ENCODE assay signal across 17 cellular contexts in genomic region chr2:149899390-149899789, GRCh38.
A peak's percentile ranks its signal among the peaks of the same experiment; 100 is the strongest.
DNase-seq lines count a peak whose midpoint lies in the region; ATAC-seq, FAIRE-seq and TF ChIP-seq lines count a peak whose summit lies in the region.
"Had no signal": no experiment of that assay in that cellular context is flagged by ENCODE, and none has a peak within 500 bp of the region (broad histone marks: within the 10 kb centered on the region; RNA-seq: fewer than 3 reads in every experiment).

No MANE protein-coding gene starts in this region.

- peak; percentile 81 for FAIRE-seq in D721Med (lab: Jason Lieb, UNC)

- H3K4me1 ChIP-seq in KMS-11 (ENCODE audit: low read depth, poor library complexity, severe bottlenecking) (peaks cover 25% of the 10 kb centered on the region), neural progenitor cell (peaks cover 27% of the 10 kb centered on the region)

- H3K27me3 ChIP-seq in KMS-11 (ENCODE audit: insufficient read depth, low read depth): no peaks in the 10 kb centered on the region
- no peaks in the 10 kb centered on the region for H3K27me3 ChIP-seq in neural progenitor cell

- ATAC-seq in WTC11: peak; percentile 74
- ATAC-seq: HCT116 had no signal

- H3K36me3 ChIP-seq in KMS-11 (ENCODE audit: insufficient read depth) (no peaks in the 10 kb centered on the region), neural progenitor cell (no peaks in the 10 kb centered on the region)

- H3K4me3 ChIP-seq in KMS-11 (IDR thresholded peaks at IDR 0.05; ENCODE audit: insufficient read depth, low read depth, low read length) (no peak overlapping the region), neural progenitor cell (no peak overlapping the region)

- H3K36me3 Mint-ChIP-seq in WTC11 (no peaks in the 10 kb centered on the region), neural progenitor cell (no peaks in the 10 kb centered on the region)

- H3K27ac Mint-ChIP-seq in WTC11: no peak overlapping the region
- H3K27ac Mint-ChIP-seq in neural progenitor cell: no peak overlapping the region
- H3K27ac Mint-ChIP-seq: B cell; CD4-positive, alpha-beta T cell had no signal

- H3K27me3 Mint-ChIP-seq in WTC11 (ENCODE audit: low read depth) (no peaks in the 10 kb centered on the region), neural progenitor cell (ENCODE audit: insufficient read depth, low read depth) (peaks cover 8% of the 10 kb centered on the region)
- H3K27me3 Mint-ChIP-seq: B cell; CD4-positive, alpha-beta T cell had no signal

- H2AFZ ChIP-seq in KMS-11 (ENCODE audit: low read depth) (no peak overlapping the region), neural progenitor cell (replicated peaks) (no peak overlapping the region)

- peaks cover 19% of the 10 kb centered on the region for H3K4me1 Mint-ChIP-seq in WTC11
- H3K4me1 Mint-ChIP-seq in neural progenitor cell: peaks cover 16% of the 10 kb centered on the region
- H3K4me1 Mint-ChIP-seq: B cell had no signal

- TF ChIP-seq CTCF in D721Med (IDR thresholded peaks at IDR 0.05; ENCODE audit: insufficient read depth, missing control alignments): no peak
- TF ChIP-seq CTCF in KMS-11 (conservative IDR thresholded peaks at IDR 0.05; ENCODE audit: low read depth, low read length): no peak
- TF ChIP-seq CTCF in WTC11 (IDR thresholded peaks at IDR 0.05): no peak
- no peak for TF ChIP-seq CTCF in neural progenitor cell (IDR thresholded peaks at IDR 0.05)

- no peak overlapping the region for H3K27ac ChIP-seq in KMS-11
- H3K27ac ChIP-seq in neural progenitor cell: no peak overlapping the region

- peaks cover 4% of the 10 kb centered on the region; the same call in 1 of the 2 replicates for H3K9me3 Mint-ChIP-seq in WTC11
- H3K9me3 Mint-ChIP-seq in neural progenitor cell: peaks cover 10% of the 10 kb centered on the region
- H3K9me3 Mint-ChIP-seq: CD4-positive, alpha-beta T cell had no signal

- H3K9me3 ChIP-seq in neural progenitor cell (ENCODE audit: low read depth): no peaks in the 10 kb centered on the region

- H3K4me3 Mint-ChIP-seq in WTC11: no peak overlapping the region
- H3K4me3 Mint-ChIP-seq in neural progenitor cell: no peak overlapping the region
- H3K4me3 Mint-ChIP-seq: B cell; CD4-positive, alpha-beta T cell had no signal

- CTCF ChIA-PET in WTC11 (lab: Charles Lee): no interaction called here

- peak overlapping the region; percentile 6; the same call in 1 of the 2 replicates for H3K4me2 ChIP-seq in KMS-11
- peak overlapping the region; percentile 15 for H3K4me2 ChIP-seq in neural progenitor cell

- H3F3A ChIP-seq in neural progenitor cell (ENCODE audit: low read depth): no peaks in the 10 kb centered on the region

- H3K79me2 ChIP-seq in KMS-11 (ENCODE audit: insufficient read depth, low read depth) (no peaks in the 10 kb centered on the region), neural progenitor cell (ENCODE audit: low read depth) (no peaks in the 10 kb centered on the region)

- H3K9ac ChIP-seq in KMS-11 (no peak overlapping the region), neural progenitor cell (no peak overlapping the region)

- POLR2A ChIA-PET in WTC11 (lab: Charles Lee): no interaction called here

- no peaks in the 10 kb centered on the region for H4K20me1 ChIP-seq in KMS-11 (ENCODE audit: insufficient read depth)
- no peaks in the 10 kb centered on the region for H4K20me1 ChIP-seq in neural progenitor cell (ENCODE audit: low read depth)

- DNase-seq in D721Med (ENCODE audit: insufficient read length, low spot score): no peak
- DNase-seq in WTC11 (ENCODE audit: low spot score): no peak
- peak; percentile 69 for DNase-seq in neural progenitor cell (ENCODE audit: low spot score)
- no peak for DNase-seq in activated gamma-delta T cell treated with Interleukin-2 at 50 U/mL for 16 hours
- no peak for DNase-seq in NCI-H2107 treated with DMSO at 0.1 percent for 48 hours (lab: John Stamatoyannopoulos, UW; ENCODE audit: unreplicated experiment)
- no peak for DNase-seq in inferior parietal cortex (ENCODE audit: extremely low spot score)
- DNase-seq: C1 segment of cervical spinal cord; Calu3; CD4-positive, alpha-beta T cell; DMS153; GF-D8; GOT3; IMR-90; KG1 had no signal

TF ChIP-seq in WTC11, 78 proteins besides CTCF, POLR2A, EP300 and RAD21 (continues in another document):
- TF ChIP-seq ATF2 (CRISPR knock-in tag; IDR thresholded peaks at IDR 0.05; ENCODE audit: borderline replicate concordance, low read depth): no peak
- no peak for TF ChIP-seq NFYB (CRISPR knock-in tag; conservative IDR thresholded peaks at IDR 0.05; ENCODE audit: low read depth)
- TF ChIP-seq E2F4 (CRISPR knock-in tag; IDR thresholded peaks at IDR 0.05; ENCODE audit: borderline replicate concordance, low read depth): no peak
- no peak for TF ChIP-seq ARID4B (CRISPR knock-in tag; IDR thresholded peaks at IDR 0.05; ENCODE audit: borderline replicate concordance)
- no peak for TF ChIP-seq OVOL2 (CRISPR knock-in tag; IDR thresholded peaks at IDR 0.05; ENCODE audit: borderline replicate concordance)
- TF ChIP-seq ZNF423 (CRISPR knock-in tag; IDR thresholded peaks at IDR 0.05): no peak
- TF ChIP-seq NFATC4 (CRISPR knock-in tag; IDR thresholded peaks at IDR 0.05): no peak
- no peak for TF ChIP-seq TEAD1 (CRISPR knock-in tag; IDR thresholded peaks at IDR 0.05)
- no peak for TF ChIP-seq ZNF219 (CRISPR knock-in tag; IDR thresholded peaks at IDR 0.05; ENCODE audit: borderline replicate concordance)
- TF ChIP-seq ATF1 (CRISPR knock-in tag; IDR thresholded peaks at IDR 0.05): no peak
- TF ChIP-seq ERG (CRISPR knock-in tag; IDR thresholded peaks at IDR 0.05): no peak
- TF ChIP-seq SMAD3 (CRISPR knock-in tag; IDR thresholded peaks at IDR 0.05; ENCODE audit: borderline replicate concordance): no peak
- no peak for TF ChIP-seq GTF2I (CRISPR knock-in tag; conservative IDR thresholded peaks at IDR 0.05)
- no peak for TF ChIP-seq MXD4 (CRISPR knock-in tag; IDR thresholded peaks at IDR 0.05; ENCODE audit: borderline replicate concordance)
